Comparison of ENCODE assay signal across 15 cellular contexts in the genomic region with DNA sequence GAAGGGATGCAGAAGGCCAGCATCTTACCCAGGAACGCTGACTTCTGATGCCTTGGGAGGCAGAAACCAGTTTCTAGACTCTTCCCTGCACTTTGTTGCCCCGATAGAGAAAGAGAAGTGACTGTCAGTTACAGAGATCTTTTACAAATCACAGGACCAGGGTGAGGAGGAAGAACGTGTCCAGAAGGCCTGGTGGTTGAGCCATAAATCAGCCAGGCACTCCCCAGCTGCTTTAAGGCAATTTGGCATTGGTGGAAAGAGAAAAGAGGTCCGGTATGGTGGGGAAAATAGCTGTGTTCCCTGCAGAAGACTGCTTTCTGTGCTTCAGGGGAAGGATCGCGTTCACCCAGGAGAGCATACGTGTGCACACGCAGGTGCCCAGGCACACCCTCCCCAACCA.
"Had no signal": no experiment of that assay in that cellular context is flagged by ENCODE, and none has a peak within 500 bp of the region (broad histone marks: within the 10 kb centered on the region; RNA-seq: fewer than 3 reads in every experiment).

No MANE protein-coding gene starts in this region.

- H3K4me3 Mint-ChIP-seq: activated CD4-positive, alpha-beta T cell treated with anti-CD3 and anti-CD28 coated beads for 36 hours; activated CD8-positive, alpha-beta T cell treated with anti-CD3 and anti-CD28 coated beads, Interleukin-2, amount 10 ng/mL, durations not matched to agents 7 days and 5 days; activated naive CD8-positive, alpha-beta T cell treated with anti-CD3 and anti-CD28 coated beads, Interleukin-2, amount 50 U/mL, for 24 hours; activated T-helper 1 cell treated with anti-CD3 and anti-CD28 coated beads, Interleukin-12 subunit alpha, Interleukin-12 subunit beta, Interleukin-2, Interleukin-4 antibody, amounts not matched to agents 30 ng/mL and 10 ng/mL and 1 ng/mL, durations not matched to agents 14 hours and 24 hours and 36 hours had no signal

- DNase-seq: activated CD4-positive, alpha-beta T cell treated with anti-CD3 and anti-CD28 coated beads for 36 hours; activated CD8-positive, alpha-beta memory T cell treated with anti-CD3 and anti-CD28 coated beads, Interleukin-2, amount 50 U/mL, for 48 hours; activated CD8-positive, alpha-beta T cell treated with anti-CD3 and anti-CD28 coated beads, Interleukin-2, amount 10 ng/mL, durations not matched to agents 7 days and 5 days; activated naive CD4-positive, alpha-beta T cell treated with Interleukin-2 at 50 U/mL for 16 hours; activated naive CD8-positive, alpha-beta T cell treated with anti-CD3 and anti-CD28 coated beads, Interleukin-2, amount 50 U/mL, for 24 hours; colonic mucosa; foreskin melanocyte; head of caudate nucleus; left ventricle myocardium inferior; pancreas; stimulated activated CD4-positive, alpha-beta T cell treated with anti-CD3 and anti-CD28 coated beads, Interleukin-15, amount 100 ng/mL, for 24 hours; stimulated activated CD4-positive, alpha-beta T cell treated with anti-CD3 and anti-CD28 coated beads, Interleukin-4, amount 100 ng/mL, for 4 hours; T1000 had no signal

- H3K9me3 Mint-ChIP-seq: activated naive CD8-positive, alpha-beta T cell treated with anti-CD3 and anti-CD28 coated beads, Interleukin-2, amount 50 U/mL, for 24 hours; activated T-helper 1 cell treated with anti-CD3 and anti-CD28 coated beads, Interleukin-12 subunit alpha, Interleukin-12 subunit beta, Interleukin-2, Interleukin-4 antibody, amounts not matched to agents 30 ng/mL and 10 ng/mL and 1 ng/mL, durations not matched to agents 14 hours and 24 hours and 36 hours had no signal

- H3K27me3 Mint-ChIP-seq: activated CD4-positive, alpha-beta T cell treated with anti-CD3 and anti-CD28 coated beads for 36 hours; activated naive CD8-positive, alpha-beta T cell treated with anti-CD3 and anti-CD28 coated beads, Interleukin-2, amount 50 U/mL, for 24 hours had no signal

- H3K27ac Mint-ChIP-seq: activated CD4-positive, alpha-beta T cell treated with anti-CD3 and anti-CD28 coated beads for 36 hours; activated CD8-positive, alpha-beta T cell treated with anti-CD3 and anti-CD28 coated beads, Interleukin-2, amount 10 ng/mL, durations not matched to agents 7 days and 5 days; activated naive CD8-positive, alpha-beta T cell treated with anti-CD3 and anti-CD28 coated beads, Interleukin-2, amount 50 U/mL, for 24 hours; activated T-helper 1 cell treated with anti-CD3 and anti-CD28 coated beads, Interleukin-12 subunit alpha, Interleukin-12 subunit beta, Interleukin-2, Interleukin-4 antibody, amounts not matched to agents 30 ng/mL and 10 ng/mL and 1 ng/mL, durations not matched to agents 14 hours and 24 hours and 36 hours had no signal

- FAIRE-seq: islet of Langerhans, pancreas had no signal

- ATAC-seq: activated CD4-positive, alpha-beta T cell treated with anti-CD3 and anti-CD28 coated beads for 36 hours; activated CD8-positive, alpha-beta T cell treated with anti-CD3 and anti-CD28 coated beads, Interleukin-2, amount 10 ng/mL, durations not matched to agents 7 days and 5 days; activated naive CD8-positive, alpha-beta T cell treated with anti-CD3 and anti-CD28 coated beads, Interleukin-2, amount 50 U/mL, for 24 hours; pancreas had no signal
